Comparison of ENCODE assay signal across 19 cellular contexts in genomic region chr5:73297430-73297829, GRCh38.
"Had no signal": no experiment of that assay in that cellular context is flagged by ENCODE, and none has a peak within 500 bp of the region (broad histone marks: within the 10 kb centered on the region; RNA-seq: fewer than 3 reads in every experiment).

No MANE protein-coding gene starts in this region.

- DNase-seq: activated CD4-positive, alpha-beta T cell treated with anti-CD3 and anti-CD28 coated beads, Interleukin-2, amount 10 ng/mL, durations not matched to agents 24 days and 14 days; activated CD4-positive, CD25-positive, alpha-beta regulatory T cell; activated effector memory CD4-positive, alpha-beta T cell treated with Interleukin-2 at 50 U/mL for 16 hours; activated T-cell treated with anti-CD3 and anti-CD28 coated beads, Interleukin-2, amount 50 U/mL, for 1 hour; amniotic stem cell; body of pancreas; central memory CD4-positive, alpha-beta T cell; esophagus squamous epithelium; midbrain; retina; stimulated activated CD4-positive, alpha-beta T cell treated with anti-CD3 and anti-CD28 coated beads, Interleukin-2, amount 100 ng/mL, for 48 hours; thyroid gland had no signal

- H3K9me3 Mint-ChIP-seq: activated naive CD4-positive, alpha-beta T cell treated with anti-CD3 and anti-CD28 coated beads, Interleukin-2, amount 50 U/mL, for 72 hours; stimulated activated memory B cell treated with anti-CD40 and anti-IgM and Interleukin-4, amounts not matched to agents 10 μg/mL and 1 μg/mL and 100 μg/mL, for 72 hours had no signal

- ATAC-seq: activated naive CD4-positive, alpha-beta T cell treated with anti-CD3 and anti-CD28 coated beads, Interleukin-2, amount 50 U/mL, for 72 hours; body of pancreas; left lobe of liver; stimulated activated memory B cell treated with anti-CD40 and anti-IgM and Interleukin-4, amounts not matched to agents 10 μg/mL and 1 μg/mL and 100 μg/mL, for 72 hours had no signal

- H3K27ac Mint-ChIP-seq: activated CD4-positive, alpha-beta T cell treated with anti-CD3 and anti-CD28 coated beads, Interleukin-2, amount 10 ng/mL, durations not matched to agents 24 days and 14 days; activated naive CD4-positive, alpha-beta T cell treated with anti-CD3 and anti-CD28 coated beads, Interleukin-2, amount 50 U/mL, for 72 hours; stimulated activated memory B cell treated with anti-CD40 and anti-IgM and Interleukin-4, amounts not matched to agents 10 μg/mL and 1 μg/mL and 100 μg/mL, for 72 hours had no signal

- H3K9me3 ChIP-seq: body of pancreas, esophagus squamous epithelium, thyroid gland, vagina had no signal

- H3K36me3 ChIP-seq: esophagus squamous epithelium, thyroid gland, vagina had no signal

- H3K27me3 ChIP-seq: vagina had no signal

- H3K4me1 Mint-ChIP-seq: activated CD4-positive, alpha-beta T cell treated with anti-CD3 and anti-CD28 coated beads, Interleukin-2, amount 10 ng/mL, durations not matched to agents 24 days and 14 days had no signal

- FAIRE-seq: keratinocyte had no signal

- H3K79me2 ChIP-seq: hepatocyte had no signal

- H3K4me3 ChIP-seq: body of pancreas, hepatocyte, thyroid gland had no signal

- H3K36me3 Mint-ChIP-seq: stimulated activated memory B cell treated with anti-CD40 and anti-IgM and Interleukin-4, amounts not matched to agents 10 μg/mL and 1 μg/mL and 100 μg/mL, for 72 hours had no signal

- H3K4me3 Mint-ChIP-seq: activated CD4-positive, alpha-beta T cell treated with anti-CD3 and anti-CD28 coated beads, Interleukin-2, amount 10 ng/mL, durations not matched to agents 24 days and 14 days; stimulated activated memory B cell treated with anti-CD40 and anti-IgM and Interleukin-4, amounts not matched to agents 10 μg/mL and 1 μg/mL and 100 μg/mL, for 72 hours had no signal

- H3K27ac ChIP-seq: body of pancreas, coronary artery, esophagus squamous epithelium, thyroid gland, vagina had no signal
